In the genomic region with DNA sequence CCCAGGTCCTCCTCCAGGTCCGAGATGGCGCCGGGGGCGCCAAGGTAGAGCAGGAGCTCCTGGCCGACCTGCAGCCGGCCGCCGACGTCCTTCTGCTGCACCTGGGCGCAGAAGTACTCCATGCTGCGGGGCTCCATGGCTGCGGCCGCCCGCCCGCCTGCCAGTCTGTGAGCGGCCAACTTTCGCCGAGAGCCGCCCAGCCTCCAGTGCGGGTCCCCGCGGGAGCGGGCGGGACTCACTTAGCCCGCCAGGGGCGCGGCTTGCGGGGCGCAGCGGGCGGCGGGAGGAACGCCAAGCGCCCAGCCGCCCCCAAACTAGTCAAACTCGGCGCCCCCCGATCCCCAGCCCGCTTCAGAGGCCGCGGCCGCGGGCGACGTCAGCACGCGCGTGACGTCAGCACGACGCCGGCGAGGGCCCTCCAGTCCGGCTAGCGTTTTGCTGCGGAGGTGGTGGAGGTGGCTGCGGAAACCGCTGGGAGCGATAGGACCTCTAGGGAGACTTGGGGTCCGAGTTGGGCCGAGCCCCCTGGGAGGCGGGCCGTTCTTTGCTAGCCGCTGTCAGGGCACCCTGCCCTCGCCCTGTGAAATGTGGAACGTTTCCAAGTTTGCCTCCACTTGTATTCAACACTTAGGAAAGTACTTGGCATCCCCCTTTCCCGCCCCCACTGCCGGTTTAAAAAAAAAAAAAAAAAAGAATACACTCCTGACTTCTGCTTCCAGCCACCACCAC, we compare ENCODE assay signal across 1 cellular context.
TF ChIP-seq lines count a peak whose summit lies in the region.

Gene CLASP2 (minus strand): TSS at position 389 of the 729 bp plus-strand sequence. CDS start 252 bp downstream, at position 137.

TF ChIP-seq in HepG2, 621 proteins besides CTCF, POLR2A, EP300 and RAD21 (continued from another document and continues in another):
- TF ChIP-seq, protein P1, sequence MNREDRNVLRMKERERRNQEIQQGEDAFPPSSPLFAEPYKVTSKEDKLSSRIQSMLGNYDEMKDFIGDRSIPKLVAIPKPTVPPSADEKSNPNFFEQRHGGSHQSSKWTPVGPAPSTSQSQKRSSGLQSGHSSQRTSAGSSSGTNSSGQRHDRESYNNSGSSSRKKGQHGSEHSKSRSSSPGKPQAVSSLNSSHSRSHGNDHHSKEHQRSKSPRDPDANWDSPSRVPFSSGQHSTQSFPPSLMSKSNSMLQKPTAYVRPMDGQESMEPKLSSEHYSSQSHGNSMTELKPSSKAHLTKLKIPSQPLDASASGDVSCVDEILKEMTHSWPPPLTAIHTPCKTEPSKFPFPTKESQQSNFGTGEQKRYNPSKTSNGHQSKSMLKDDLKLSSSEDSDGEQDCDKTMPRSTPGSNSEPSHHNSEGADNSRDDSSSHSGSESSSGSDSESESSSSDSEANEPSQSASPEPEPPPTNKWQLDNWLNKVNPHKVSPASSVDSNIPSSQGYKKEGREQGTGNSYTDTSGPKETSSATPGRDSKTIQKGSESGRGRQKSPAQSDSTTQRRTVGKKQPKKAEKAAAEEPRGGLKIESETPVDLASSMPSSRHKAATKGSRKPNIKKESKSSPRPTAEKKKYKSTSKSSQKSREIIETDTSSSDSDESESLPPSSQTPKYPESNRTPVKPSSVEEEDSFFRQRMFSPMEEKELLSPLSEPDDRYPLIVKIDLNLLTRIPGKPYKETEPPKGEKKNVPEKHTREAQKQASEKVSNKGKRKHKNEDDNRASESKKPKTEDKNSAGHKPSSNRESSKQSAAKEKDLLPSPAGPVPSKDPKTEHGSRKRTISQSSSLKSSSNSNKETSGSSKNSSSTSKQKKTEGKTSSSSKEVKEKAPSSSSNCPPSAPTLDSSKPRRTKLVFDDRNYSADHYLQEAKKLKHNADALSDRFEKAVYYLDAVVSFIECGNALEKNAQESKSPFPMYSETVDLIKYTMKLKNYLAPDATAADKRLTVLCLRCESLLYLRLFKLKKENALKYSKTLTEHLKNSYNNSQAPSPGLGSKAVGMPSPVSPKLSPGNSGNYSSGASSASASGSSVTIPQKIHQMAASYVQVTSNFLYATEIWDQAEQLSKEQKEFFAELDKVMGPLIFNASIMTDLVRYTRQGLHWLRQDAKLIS (CRISPR knock-in tag; IDR thresholded peaks at IDR 0.05): no peak
- TF ChIP-seq ZNF264 (CRISPR knock-in tag; IDR thresholded peaks at IDR 0.05): no peak
- TF ChIP-seq ZNF629 (CRISPR knock-in tag; conservative IDR thresholded peaks at IDR 0.05): no peak
- no peak for TF ChIP-seq EZH2 (conservative IDR thresholded peaks at IDR 0.05; ENCODE audit: low read depth, low read length)
- TF ChIP-seq HMG20B (CRISPR knock-in tag; conservative IDR thresholded peaks at IDR 0.05): no peak; the same call in 1 of the 2 replicates
- TF ChIP-seq ZNF296 (CRISPR knock-in tag; conservative IDR thresholded peaks at IDR 0.05): peak; percentile 31; the same call in 1 of the 2 replicates
- TF ChIP-seq, protein P2, sequence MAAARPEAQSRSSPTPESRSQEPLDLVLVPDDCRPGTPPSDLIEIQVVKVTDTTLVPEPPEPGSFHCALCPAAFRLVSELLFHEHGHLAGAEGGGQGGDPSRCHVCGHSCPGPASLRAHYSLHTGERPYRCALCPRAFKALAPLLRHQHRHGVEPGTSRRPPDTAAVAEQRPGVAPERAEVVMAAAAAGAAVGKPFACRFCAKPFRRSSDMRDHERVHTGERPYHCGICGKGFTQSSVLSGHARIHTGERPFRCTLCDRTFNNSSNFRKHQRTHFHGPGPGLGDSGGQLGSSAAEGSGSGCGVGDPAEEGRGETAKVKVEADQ (CRISPR knock-in tag; IDR thresholded peaks at IDR 0.05; ENCODE audit: borderline replicate concordance): 0 out of 2 replicates have a peak, but pooled peaks have one; percentile 21
- TF ChIP-seq ZNF879 (CRISPR knock-in tag; IDR thresholded peaks at IDR 0.05): peak; percentile 83
- TF ChIP-seq ZKSCAN1 (IDR thresholded peaks at IDR 0.05; ENCODE audit: low read length): no peak
- TF ChIP-seq ZGPAT (CRISPR knock-in tag; IDR thresholded peaks at IDR 0.05): peak; percentile 87
- TF ChIP-seq ZNF282 (IDR thresholded peaks at IDR 0.05; ENCODE audit: partially characterized antibody): no peak
- no peak for TF ChIP-seq ZNF737 (CRISPR knock-in tag; IDR thresholded peaks at IDR 0.05; ENCODE audit: borderline replicate concordance)
- no peak for TF ChIP-seq ONECUT2 (CRISPR knock-in tag; IDR thresholded peaks at IDR 0.05)
- TF ChIP-seq ZNF12 (CRISPR knock-in tag; IDR thresholded peaks at IDR 0.05): no peak
- TF ChIP-seq ZNF646 (CRISPR knock-in tag; IDR thresholded peaks at IDR 0.05): no peak
- peak; percentile 6; the same call in 1 of the 2 replicates for TF ChIP-seq NFKB2 (CRISPR knock-in tag; IDR thresholded peaks at IDR 0.05; ENCODE audit: borderline replicate concordance)
- peak; percentile 84 for TF ChIP-seq PHF8 (CRISPR knock-in tag; IDR thresholded peaks at IDR 0.05)
- no peak for TF ChIP-seq CSRNP1 (CRISPR knock-in tag; IDR thresholded peaks at IDR 0.05)
- TF ChIP-seq ZNF143 (CRISPR knock-in tag; IDR thresholded peaks at IDR 0.05): no peak
- no peak for TF ChIP-seq MEIS1 (CRISPR knock-in tag; IDR thresholded peaks at IDR 0.05; ENCODE audit: borderline replicate concordance)
- no peak for TF ChIP-seq ZNF605 (CRISPR knock-in tag; IDR thresholded peaks at IDR 0.05)
- TF ChIP-seq, protein P3, sequence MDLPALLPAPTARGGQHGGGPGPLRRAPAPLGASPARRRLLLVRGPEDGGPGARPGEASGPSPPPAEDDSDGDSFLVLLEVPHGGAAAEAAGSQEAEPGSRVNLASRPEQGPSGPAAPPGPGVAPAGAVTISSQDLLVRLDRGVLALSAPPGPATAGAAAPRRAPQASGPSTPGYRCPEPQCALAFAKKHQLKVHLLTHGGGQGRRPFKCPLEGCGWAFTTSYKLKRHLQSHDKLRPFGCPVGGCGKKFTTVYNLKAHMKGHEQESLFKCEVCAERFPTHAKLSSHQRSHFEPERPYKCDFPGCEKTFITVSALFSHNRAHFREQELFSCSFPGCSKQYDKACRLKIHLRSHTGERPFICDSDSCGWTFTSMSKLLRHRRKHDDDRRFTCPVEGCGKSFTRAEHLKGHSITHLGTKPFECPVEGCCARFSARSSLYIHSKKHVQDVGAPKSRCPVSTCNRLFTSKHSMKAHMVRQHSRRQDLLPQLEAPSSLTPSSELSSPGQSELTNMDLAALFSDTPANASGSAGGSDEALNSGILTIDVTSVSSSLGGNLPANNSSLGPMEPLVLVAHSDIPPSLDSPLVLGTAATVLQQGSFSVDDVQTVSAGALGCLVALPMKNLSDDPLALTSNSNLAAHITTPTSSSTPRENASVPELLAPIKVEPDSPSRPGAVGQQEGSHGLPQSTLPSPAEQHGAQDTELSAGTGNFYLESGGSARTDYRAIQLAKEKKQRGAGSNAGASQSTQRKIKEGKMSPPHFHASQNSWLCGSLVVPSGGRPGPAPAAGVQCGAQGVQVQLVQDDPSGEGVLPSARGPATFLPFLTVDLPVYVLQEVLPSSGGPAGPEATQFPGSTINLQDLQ (CRISPR knock-in tag; IDR thresholded peaks at IDR 0.05): peak; percentile 71; the same call in 1 of the 2 replicates
- TF ChIP-seq, protein P4, sequence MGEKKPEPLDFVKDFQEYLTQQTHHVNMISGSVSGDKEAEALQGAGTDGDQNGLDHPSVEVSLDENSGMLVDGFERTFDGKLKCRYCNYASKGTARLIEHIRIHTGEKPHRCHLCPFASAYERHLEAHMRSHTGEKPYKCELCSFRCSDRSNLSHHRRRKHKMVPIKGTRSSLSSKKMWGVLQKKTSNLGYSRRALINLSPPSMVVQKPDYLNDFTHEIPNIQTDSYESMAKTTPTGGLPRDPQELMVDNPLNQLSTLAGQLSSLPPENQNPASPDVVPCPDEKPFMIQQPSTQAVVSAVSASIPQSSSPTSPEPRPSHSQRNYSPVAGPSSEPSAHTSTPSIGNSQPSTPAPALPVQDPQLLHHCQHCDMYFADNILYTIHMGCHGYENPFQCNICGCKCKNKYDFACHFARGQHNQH (CRISPR knock-in tag; IDR thresholded peaks at IDR 0.05): no peak
- TF ChIP-seq CBX5 (CRISPR knock-in tag; IDR thresholded peaks at IDR 0.05; ENCODE audit: borderline replicate concordance): no peak
- TF ChIP-seq POLR2AphosphoS2 (IDR thresholded peaks at IDR 0.05; ENCODE audit: low read depth, low read length): no peak
